ENCODE assay signal across 15 cellular contexts in genomic region chr1:221910222-221910621, GRCh38.
DNase-seq lines count a peak whose midpoint lies in the region; ATAC-seq lines count a peak whose summit lies in the region.
"Had no signal": no experiment of that assay in that cellular context is flagged by ENCODE, and none has a peak within 500 bp of the region (broad histone marks: within the 10 kb centered on the region; RNA-seq: fewer than 3 reads in every experiment).

No MANE protein-coding gene starts in this region.

- peak; percentile 17 for DNase-seq in adipocyte (ENCODE audit: low read depth)
- DNase-seq in NCI-H2107 (lab: John Stamatoyannopoulos, UW), result no peak
- no peak for DNase-seq in kidney tubule cell (ENCODE audit: low spot score)
- DNase-seq: CD8-positive, alpha-beta T cell; GF-D8; HCEC 1CT; NCI-H1436 treated with DMSO at 0.1 percent for 48 hours; NCI-H345; NCI-H69; T-cell had no signal

- ATAC-seq in GM18499 (IDR thresholded peaks at IDR 0.05; ENCODE audit: insufficient read depth, unreplicated experiment) (peak; percentile 61), GM19468 (IDR thresholded peaks at IDR 0.05; ENCODE audit: extremely low read depth, unreplicated experiment) (peak; percentile 66), HG03159 (IDR thresholded peaks at IDR 0.05; ENCODE audit: unreplicated experiment) (peak; percentile 52), GM21367 (IDR thresholded peaks at IDR 0.05; ENCODE audit: unreplicated experiment) (no peak), HG03442 (IDR thresholded peaks at IDR 0.05; ENCODE audit: unreplicated experiment) (no peak)
- ATAC-seq: CD8-positive, alpha-beta T cell; T-cell had no signal

- H3K4me3 ChIP-seq in adipocyte (ENCODE audit: low read length), result no peak overlapping the region

- H3K27me3 ChIP-seq in adipocyte (replicated peaks; ENCODE audit: control insufficient read depth, insufficient read depth, low read length), result no peaks in the 10 kb centered on the region

- H3K9ac ChIP-seq in adipocyte (ENCODE audit: low read length), result no peak overlapping the region

- H3K36me3 ChIP-seq in adipocyte (ENCODE audit: control insufficient read depth, insufficient read depth, low read length, severe bottlenecking), result no peaks in the 10 kb centered on the region

- H3K9me3 ChIP-seq in adipocyte (ENCODE audit: control insufficient read depth, low read length), result no peaks in the 10 kb centered on the region

- peaks cover 15% of the 10 kb centered on the region for H3K4me1 ChIP-seq in adipocyte (ENCODE audit: control insufficient read depth, insufficient read depth, low read length)

Comparison
In these comparisons a context has a peak if more than half of its experiments do, and no peak if none do; other contexts are left out.
1. ATAC-seq: peak in GM18499 (single experiment), GM19468 (single experiment) and HG03159 (single experiment); none in GM21367 (single experiment) and HG03442 (single experiment).